ENCODE assay signal across 1 cellular context in the genomic region with DNA sequence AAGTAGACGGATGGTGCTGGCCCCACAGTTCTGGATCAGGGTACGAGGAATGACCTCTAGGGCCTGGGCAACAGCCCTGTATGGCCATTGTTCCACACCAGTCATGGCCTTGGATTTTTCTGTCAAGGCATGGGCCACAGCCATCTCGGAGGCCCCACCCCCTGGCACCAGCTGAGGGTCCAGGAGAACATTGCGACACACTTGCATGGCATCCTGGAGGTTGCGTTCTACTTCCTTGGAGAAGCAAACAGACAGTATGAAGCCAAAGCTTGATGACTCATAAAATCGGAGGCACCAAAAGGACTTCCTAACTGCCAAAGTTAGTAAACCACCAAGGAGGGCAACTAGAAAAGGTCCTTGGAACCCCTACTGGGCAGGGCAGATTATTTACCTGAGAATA.
TF ChIP-seq lines count a peak whose summit lies in the region.

No MANE protein-coding gene starts in this region.

TF ChIP-seq in A549, 52 proteins besides CTCF, POLR2A, EP300 and RAD21:
- TF ChIP-seq CEBPB (IDR thresholded peaks at IDR 0.05) (peak; percentile 53 to 91; a peak in 3 of 4 replicates), MAFK (IDR thresholded peaks at IDR 0.05; ENCODE audit: partially characterized antibody) (no peak), FOSL2 (IDR thresholded peaks at IDR 0.05) (no peak), FOSL2 (CRISPR knock-in tag; IDR thresholded peaks at IDR 0.05) (peak; percentile 63; the same call in 1 of the 2 replicates), NPAS2 (CRISPR knock-in tag; IDR thresholded peaks at IDR 0.05; ENCODE audit: borderline replicate concordance) (no peak), EHF (CRISPR knock-in tag; IDR thresholded peaks at IDR 0.05) (no peak)
